12 cellular contexts compared by ENCODE assay signal in genomic region chr6:44704240-44705150, GRCh38.
DNase-seq lines count a peak whose midpoint lies in the region; ATAC-seq and TF ChIP-seq lines count a peak whose summit lies in the region.
"Had no signal": no experiment of that assay in that cellular context is flagged by ENCODE, and none has a peak within 500 bp of the region (broad histone marks: within the 10 kb centered on the region; RNA-seq: fewer than 3 reads in every experiment).

No MANE protein-coding gene starts in this region.

- no peak for TF ChIP-seq CTCF in tibial nerve (IDR thresholded peaks at IDR 0.05)

- H3K4me1 ChIP-seq in tibial nerve: no peaks in the 10 kb centered on the region

- no peak overlapping the region for H3K27ac ChIP-seq in tibial nerve
- H3K27ac ChIP-seq: neutrophil had no signal

- H3K36me3 ChIP-seq in tibial nerve: no peaks in the 10 kb centered on the region
- H3K36me3 ChIP-seq: neutrophil had no signal

- no peak overlapping the region for H3K4me3 ChIP-seq in Jurkat, Clone E6-1 (ENCODE audit: low read length)
- no peak overlapping the region for H3K4me3 ChIP-seq in tibial nerve

- DNase-seq in activated naive CD4-positive, alpha-beta T cell treated with Interleukin-2 at 50 U/mL for 16 hours: peak; percentile 71
- DNase-seq in activated naive CD4-positive, alpha-beta T cell treated with anti-CD3 and anti-CD28 coated beads, Interleukin-2, amount 50 U/mL, for 16 hours: no peak
- peak; percentile 9 for DNase-seq in Jurkat, Clone E6-1 (ENCODE audit: low read depth, low spot score)
- DNase-seq in activated T-helper 9 cell treated with anti-CD3 and anti-CD28 coated beads, Interleukin-2, amount 50 U/mL, for 16 hours (ENCODE audit: low read depth): peak; percentile 46
- peak; percentile 50 for DNase-seq in stimulated activated naive CD8-positive, alpha-beta T cell treated with anti-CD3 and anti-CD28 coated beads, Interleukin-15, Interleukin-2, amounts not matched to agents 100 U/mL and 50 U/mL, for 24 hours
- DNase-seq in RPMI8226: no peak
- DNase-seq in tibial nerve (ENCODE audit: low spot score in 2 of 2): no peak
- DNase-seq: dermis blood vessel endothelial cell, DMS53, HCEC 1CT had no signal

- ATAC-seq in stimulated activated naive CD8-positive, alpha-beta T cell treated with anti-CD3 and anti-CD28 coated beads, Interleukin-15, Interleukin-2, amounts not matched to agents 100 U/mL and 50 U/mL, for 24 hours: peak; percentile 79
- no peak for ATAC-seq in HG02884 (IDR thresholded peaks at IDR 0.05; ENCODE audit: unreplicated experiment)

- no peak for TF ChIP-seq POLR2A in tibial nerve (IDR thresholded peaks at IDR 0.05)

- 93% methylated on average over 15 of the region's 15 CpGs for WGBS in tibial nerve, 2 donors

- no peak for TF ChIP-seq EP300 in tibial nerve (IDR thresholded peaks at IDR 0.05)

- no peaks in the 10 kb centered on the region for H3K9me3 ChIP-seq in tibial nerve
- H3K9me3 ChIP-seq: neutrophil had no signal

- no peaks in the 10 kb centered on the region for H3K27me3 ChIP-seq in tibial nerve
- H3K27me3 ChIP-seq: neutrophil had no signal

Comparison
In these comparisons a context has a peak if more than half of its experiments do, and no peak if none do; other contexts are left out.
1. DNase-seq: peak in activated naive CD4-positive, alpha-beta T cell treated with Interleukin-2 at 50 U/mL for 16 hours (single experiment), Jurkat, Clone E6-1 (single experiment), activated T-helper 9 cell treated with anti-CD3 and anti-CD28 coated beads, Interleukin-2, amount 50 U/mL, for 16 hours (single experiment) and stimulated activated naive CD8-positive, alpha-beta T cell treated with anti-CD3 and anti-CD28 coated beads, Interleukin-15, Interleukin-2, amounts not matched to agents 100 U/mL and 50 U/mL, for 24 hours (single experiment); none in activated naive CD4-positive, alpha-beta T cell treated with anti-CD3 and anti-CD28 coated beads, Interleukin-2, amount 50 U/mL, for 16 hours (single experiment), RPMI8226 (single experiment) and tibial nerve (0 of 2).